11 cellular contexts compared by ENCODE assay signal in the genomic region with DNA sequence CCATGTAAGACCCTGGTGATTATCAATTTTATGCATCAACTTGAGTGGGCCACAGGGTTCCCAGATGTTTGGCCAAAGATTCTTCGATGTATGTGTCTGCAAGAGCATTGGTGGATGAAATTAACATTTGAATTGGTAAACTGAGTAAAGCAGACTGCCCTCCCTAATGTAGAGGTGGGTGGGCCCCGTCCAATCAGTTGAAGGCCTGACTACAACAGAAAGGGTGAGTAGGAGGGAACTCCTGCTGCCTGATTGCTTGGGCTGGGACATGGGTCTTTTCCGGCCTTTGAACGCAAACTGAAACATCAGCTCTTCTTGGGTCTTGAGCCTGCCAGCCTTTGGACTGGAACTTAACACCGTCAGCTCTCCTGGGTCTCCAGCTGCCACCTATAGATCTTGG.
"Had no signal": no experiment of that assay in that cellular context is flagged by ENCODE, and none has a peak within 500 bp of the region (broad histone marks: within the 10 kb centered on the region; RNA-seq: fewer than 3 reads in every experiment).

No MANE protein-coding gene starts in this region.

- H3K4me3 Mint-ChIP-seq: GM23338, H9, HFFc6 had no signal

- H3K4me1 Mint-ChIP-seq: GM23338 had no signal

- H2AFZ ChIP-seq: GM23248, GM23338 had no signal

- DNase-seq: GM23248, GOT3, H7, H9, HCEC 1CT, HFFc6 had no signal

- H3K36me3 ChIP-seq: HAP-1 had no signal

- H3K27ac Mint-ChIP-seq: GM23338, H9, HFFc6 had no signal

- FAIRE-seq: H1, H54 had no signal

- H3K9me3 Mint-ChIP-seq: GM23338, H9, HFFc6 had no signal

- H3K4me2 ChIP-seq: GM23338 had no signal

- H3K4me1 ChIP-seq: HAP-1 had no signal

- ATAC-seq: GM23338, HCT116 had no signal

- H3K4me3 ChIP-seq: GM23248, GM23338, HAP-1 had no signal

- H3K9me3 ChIP-seq: HAP-1 had no signal

- H3K27ac ChIP-seq: GM23248 had no signal

- H3K9ac ChIP-seq: GM23248 had no signal
